Comparison of ENCODE assay signal across 9 cellular contexts in the genomic region with DNA sequence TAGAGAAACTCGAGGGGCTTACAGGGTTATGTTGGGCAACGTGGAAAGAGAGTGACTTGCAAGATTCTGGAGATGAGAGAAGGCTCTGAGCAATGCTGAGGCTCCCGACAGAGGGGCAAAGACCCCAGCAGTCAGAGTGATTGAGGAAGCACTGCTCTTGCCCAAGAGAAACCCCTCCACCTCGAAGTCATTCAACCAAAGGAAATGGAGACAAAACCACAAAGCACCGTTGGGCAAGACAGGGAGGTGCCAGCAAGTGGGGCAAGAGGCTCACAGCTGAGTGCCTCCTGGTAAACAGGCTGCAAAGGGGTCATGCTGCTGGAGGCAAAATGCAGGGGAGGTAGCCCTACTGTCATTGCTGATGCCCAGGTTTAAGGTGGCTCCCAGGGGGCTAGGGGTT. TPM values are rescaled to one million over a fixed set of nuclear protein-coding genes. Genes with fewer than 3 reads are reported as not detected.
DNase-seq lines count a peak whose midpoint lies in the region; ATAC-seq and TF ChIP-seq lines count a peak whose summit lies in the region.
"Had no signal": no experiment of that assay in that cellular context is flagged by ENCODE, and none has a peak within 500 bp of the region (broad histone marks: within the 10 kb centered on the region; RNA-seq: fewer than 3 reads in every experiment).

No MANE protein-coding gene starts in this region.

- peaks cover 6% of the 10 kb centered on the region for H3K4me1 ChIP-seq in GM23338 (ENCODE audit: insufficient read depth)

- H4K20me1 ChIP-seq in GM23338 (replicated peaks; ENCODE audit: insufficient read depth), result no peaks in the 10 kb centered on the region

- H3K27ac Mint-ChIP-seq in naive thymus-derived CD8-positive, alpha-beta T cell, result peak overlapping the region; percentile 83 to 97 (median 91)
- no peak overlapping the region for H3K27ac Mint-ChIP-seq in GM23338

- peaks cover 4% of the 10 kb centered on the region for H3F3A ChIP-seq in GM23338 (replicated peaks; ENCODE audit: low read depth)

- POLR2A ChIA-PET in naive thymus-derived CD8-positive, alpha-beta T cell (lab: Charles Lee), result interaction anchor here (0.6 to 4.1 kb wide), 18 partner anchors 8 to 105 kb away, joined by 3 to 35 read pairs (median 4); partner anchors contain the start of genes MYH9 and TXN2

- no peaks in the 10 kb centered on the region for H3K36me3 Mint-ChIP-seq in naive thymus-derived CD8-positive, alpha-beta T cell
- H3K36me3 Mint-ChIP-seq in GM23338 (ENCODE audit: low read depth), result no peaks in the 10 kb centered on the region

- peak; percentile 85 for DNase-seq in GDM1 (lab: John Stamatoyannopoulos, UW)
- peak; percentile 96 for DNase-seq in NOMO-1 treated with dmso at 0.1 percent for 144 hours (lab: John Stamatoyannopoulos, UW; ENCODE audit: unreplicated experiment)
- DNase-seq in activated T-cell treated with anti-CD3 and anti-CD28 coated beads, Interleukin-2, amount 50 U/mL, for 48 hours, result peak; percentile 52 to 58
- peak in 9 of 10 donors; percentile 32 to 78 (median 59) for DNase-seq in naive thymus-derived CD8-positive, alpha-beta T cell
- DNase-seq in GM23338 (ENCODE audit: low spot score), result no peak
- no peak for DNase-seq in GM19240 (ENCODE audit: insufficient read length, low spot score)
- no peak for DNase-seq in medulla oblongata (ENCODE audit: extremely low spot score)

- H3K4me2 ChIP-seq in GM23338, result no peak overlapping the region

- H3K79me2 ChIP-seq in GM23338 (replicated peaks; ENCODE audit: insufficient read depth), result no peaks in the 10 kb centered on the region

- no peaks in the 10 kb centered on the region for H3K9me3 Mint-ChIP-seq in naive thymus-derived CD8-positive, alpha-beta T cell
- H3K9me3 Mint-ChIP-seq in GM23338, result no peaks in the 10 kb centered on the region

- no peaks in the 10 kb centered on the region for H3K27me3 Mint-ChIP-seq in naive thymus-derived CD8-positive, alpha-beta T cell
- peaks cover 9% of the 10 kb centered on the region for H3K27me3 Mint-ChIP-seq in GM23338 (ENCODE audit: insufficient read depth, low read depth, poor library complexity)

- no peak overlapping the region for H3K27ac ChIP-seq in GM23338 (ENCODE audit: low read depth)
- H3K27ac ChIP-seq: body of pancreas had no signal

- no peaks in the 10 kb centered on the region for H3K9me2 ChIP-seq in GM23338 (ENCODE audit: insufficient read depth)

- TF ChIP-seq CTCF in GM23338 (conservative IDR thresholded peaks at IDR 0.05; ENCODE audit: low read depth in 2 of 2), result no peak

- H3K4me1 Mint-ChIP-seq in naive thymus-derived CD8-positive, alpha-beta T cell, result peaks cover 22 to 68% (median 59%) of the 10 kb centered on the region in 4 donors
- H3K4me1 Mint-ChIP-seq in GM23338, result peaks cover 9% of the 10 kb centered on the region

- no peaks in the 10 kb centered on the region for H3K27me3 ChIP-seq in GM23338 (ENCODE audit: insufficient read depth)
- H3K27me3 ChIP-seq: body of pancreas had no signal

- H2AFZ ChIP-seq in GM23338, result no peak overlapping the region

- ATAC-seq in naive thymus-derived CD8-positive, alpha-beta T cell, result peak; percentile 67 to 68
- ATAC-seq in GM19463 (IDR thresholded peaks at IDR 0.05; ENCODE audit: unreplicated experiment) (no peak), GM23338 (no peak)
- ATAC-seq: body of pancreas had no signal

- no peak overlapping the region for H3K4me3 ChIP-seq in GM23338
- H3K4me3 ChIP-seq: body of pancreas had no signal

- no peaks in the 10 kb centered on the region for H3K36me3 ChIP-seq in GM23338 (ENCODE audit: insufficient read depth)

- peak overlapping the region; percentile 26 to 70 (median 59) for H3K4me3 Mint-ChIP-seq in naive thymus-derived CD8-positive, alpha-beta T cell
- H3K4me3 Mint-ChIP-seq in GM23338, result no peak overlapping the region

TF ChIP-seq in GM23338, 12 proteins besides CTCF, POLR2A, EP300 and RAD21 (continues in another document):
- TF ChIP-seq ZNF114 (CRISPR knock-in tag; IDR thresholded peaks at IDR 0.05) (no peak), REST (IDR thresholded peaks at IDR 0.05; ENCODE audit: unreplicated experiment) (no peak), POLR2AphosphoS5 (IDR thresholded peaks at IDR 0.05; ENCODE audit: low read depth) (no peak), ZNF462 (CRISPR knock-in tag; IDR thresholded peaks at IDR 0.05) (no peak)

RNA-seq across cellular contexts. Expression of gene MYH9, which starts 17.9 kb away (rescaled TPM):
- total RNA-seq in naive thymus-derived CD8-positive, alpha-beta T cell, result 100 to 1,000 TPM; 711 to 718 TPM
- 100 to 1,000 TPM in 2 of 3 donors, 10 to 100 TPM in 1; 51.2 to 389 (median 105) TPM for polyA plus RNA-seq in naive thymus-derived CD8-positive, alpha-beta T cell
- 204 and 233 TPM in 2 replicates for total RNA-seq in GM23338 (2014; rRNA removed; shearing (Covaris generic))
- polyA plus RNA-seq in GM23338 (2016; fragmentation: Nextera tagmentation; extraction: Ambion mirVana), result 55.4 and 58.4 TPM in 2 replicates

Comparison
In these comparisons a context has a peak if more than half of its experiments do, and no peak if none do; other contexts are left out.
1. DNase-seq: peak in GDM1 (single experiment), NOMO-1 treated with dmso at 0.1 percent for 144 hours (single experiment), activated T-cell treated with anti-CD3 and anti-CD28 coated beads, Interleukin-2, amount 50 U/mL, for 48 hours (2 of 2) and naive thymus-derived CD8-positive, alpha-beta T cell (9 of 10); none in GM23338 (single experiment), GM19240 (single experiment) and medulla oblongata (single experiment).
2. ATAC-seq: peak in naive thymus-derived CD8-positive, alpha-beta T cell (2 of 2); none in GM19463 (single experiment) and GM23338 (single experiment).